Comparison of ENCODE assay signal across 17 cellular contexts in the genomic region with DNA sequence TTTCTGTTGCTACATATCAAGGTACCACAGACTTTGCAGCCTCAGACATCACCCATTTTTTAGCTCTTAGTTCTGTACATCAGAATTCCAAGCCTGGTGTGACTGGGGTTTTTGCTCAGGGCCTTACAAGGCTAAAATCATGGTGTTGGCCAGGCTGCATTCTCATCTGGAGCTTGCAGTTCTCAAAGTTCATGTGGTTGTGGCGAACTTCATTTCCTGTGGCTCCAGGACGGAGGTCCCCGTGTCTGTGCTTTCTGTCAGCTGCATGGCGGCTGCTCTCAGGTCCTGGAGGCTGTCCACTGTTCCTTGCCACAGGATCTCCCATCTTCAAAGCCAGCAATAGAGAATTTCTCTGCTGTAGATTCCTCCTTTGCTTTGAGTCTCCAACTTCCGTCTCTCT.
DNase-seq lines count a peak whose midpoint lies in the region; ATAC-seq and TF ChIP-seq lines count a peak whose summit lies in the region.
"Had no signal": no experiment of that assay in that cellular context is flagged by ENCODE, and none has a peak within 500 bp of the region (broad histone marks: within the 10 kb centered on the region; RNA-seq: fewer than 3 reads in every experiment).

No MANE protein-coding gene starts in this region.

- H4K91ac ChIP-seq in neuronal stem cell (ENCODE audit: low read depth, low read length, poor library complexity): no peak overlapping the region

- no peak overlapping the region for H3K27ac ChIP-seq in DND-41 (ENCODE audit: low read length)
- no peak overlapping the region for H3K27ac ChIP-seq in neuronal stem cell (replicated peaks; ENCODE audit: low read length)
- H3K27ac ChIP-seq in brain microvascular endothelial cell: no peak overlapping the region
- H3K27ac ChIP-seq: C4-2B, KMS-11 had no signal

- H2BK12ac ChIP-seq in neuronal stem cell (ENCODE audit: low read length): no peak overlapping the region

- H4K8ac ChIP-seq in neuronal stem cell (ENCODE audit: low read depth, low read length): no peak overlapping the region

- H2AK5ac ChIP-seq in neuronal stem cell (ENCODE audit: low read depth, low read length): no peak overlapping the region

- H2AFZ ChIP-seq in DND-41 (ENCODE audit: low read depth, low read length) (no peak overlapping the region), neuronal stem cell (ENCODE audit: low read length) (no peak overlapping the region)

- no peak overlapping the region for H3K14ac ChIP-seq in neuronal stem cell (ENCODE audit: low read length)

- no peaks in the 10 kb centered on the region for H3K79me2 ChIP-seq in DND-41 (ENCODE audit: insufficient read depth, low read length)

- H3K36me3 ChIP-seq in DND-41 (ENCODE audit: insufficient read depth, low read length): peaks cover 53% of the 10 kb centered on the region
- peaks cover 7 to 53% of the 10 kb centered on the region in 2 donors for H3K36me3 ChIP-seq in neuronal stem cell (replicated peaks in 1 of 2; ENCODE audit: control insufficient read depth in 2 of 2, insufficient read depth in 2 of 2, low read length in 2 of 2)
- H3K36me3 ChIP-seq in brain microvascular endothelial cell (replicated peaks): no peaks in the 10 kb centered on the region

- no peak overlapping the region for H3K18ac ChIP-seq in neuronal stem cell (ENCODE audit: low read length)

- no peaks in the 10 kb centered on the region for H3K27me3 Mint-ChIP-seq in T-helper 17 cell
- H3K27me3 Mint-ChIP-seq in memory B cell: no peaks in the 10 kb centered on the region

- H3K4me1 ChIP-seq in DND-41 (ENCODE audit: insufficient read depth, low read length) (peaks cover 6% of the 10 kb centered on the region), neuronal stem cell (ENCODE audit: control insufficient read depth in 2 of 2, insufficient read depth in 1 of 2, low read depth in 1 of 2, low read length in 2 of 2) (no peaks in the 10 kb centered on the region)

- TF ChIP-seq CTCF in DND-41 (IDR thresholded peaks at IDR 0.05; ENCODE audit: borderline replicate concordance, extremely low read depth, low read length, poor library complexity, severe bottlenecking) (no peak), brain microvascular endothelial cell (IDR thresholded peaks at IDR 0.05; ENCODE audit: low read depth, low read length, missing control alignments) (no peak)

- H3K9me3 Mint-ChIP-seq in memory B cell: peaks cover 2% of the 10 kb centered on the region
- H3K9me3 Mint-ChIP-seq: H9 had no signal

- H4K20me1 ChIP-seq in DND-41 (ENCODE audit: insufficient read depth, low read length): no peaks in the 10 kb centered on the region; the same call in 1 of the 2 replicates

- no peak for DNase-seq in DND-41
- DNase-seq in T-helper 17 cell: no peak
- DNase-seq in memory B cell (ENCODE audit: low spot score in 2 of 2): no peak
- no peak for DNase-seq in neuronal stem cell (ENCODE audit: low spot score)
- DNase-seq in brain microvascular endothelial cell: no peak
- DNase-seq: AML-193, H9, NCI-H1417 treated with DMSO at 0.1 percent for 48 hours, NCI-H1930, NCI-H226, NCI-H524, NCI-H82, RPMI8226 had no signal

- H3K9ac ChIP-seq in DND-41 (ENCODE audit: low read depth, low read length) (no peak overlapping the region), neuronal stem cell (ENCODE audit: low read depth, low read length, poor library complexity) (no peak overlapping the region)
- H3K9ac ChIP-seq: KMS-11 had no signal

- no peaks in the 10 kb centered on the region for H3K27me3 ChIP-seq in DND-41 (ENCODE audit: insufficient read depth, low read length, poor library complexity)
- H3K27me3 ChIP-seq in neuronal stem cell (ENCODE audit: control insufficient read depth in 3 of 3, insufficient read depth in 3 of 3, low read depth in 1 of 3, low read length in 3 of 3): no peaks in the 10 kb centered on the region
- no peaks in the 10 kb centered on the region for H3K27me3 ChIP-seq in brain microvascular endothelial cell (replicated peaks)

- ATAC-seq in DND-41 (ENCODE audit: insufficient read depth, low read depth) (peak; percentile 27; the same call in 1 of the 3 replicates), GM18909 (IDR thresholded peaks at IDR 0.05; ENCODE audit: poor library complexity, unreplicated experiment) (peak; percentile 37), T-helper 17 cell (no peak), memory B cell (ENCODE audit: low read depth) (no peak), GM18861 (IDR thresholded peaks at IDR 0.05; ENCODE audit: unreplicated experiment) (no peak)

- no peak overlapping the region for H2BK120ac ChIP-seq in neuronal stem cell (ENCODE audit: low read depth, low read length)

- no peak overlapping the region for H3K4me3 Mint-ChIP-seq in T-helper 17 cell
- H3K4me3 Mint-ChIP-seq in memory B cell: no peak overlapping the region
- H3K4me3 Mint-ChIP-seq: H9 had no signal

- in situ Hi-C loops in brain microvascular endothelial cell (cut with HindIII; ENCODE audit: low pct_ligation_motif_present, low sequenced_read_pairs): no loop called here

- H3K4me1 Mint-ChIP-seq in T-helper 17 cell: peaks cover 21% of the 10 kb centered on the region
- H3K4me1 Mint-ChIP-seq in memory B cell: no peaks in the 10 kb centered on the region

- H3K36me3 Mint-ChIP-seq in T-helper 17 cell (ENCODE audit: low read depth): peaks cover 19% of the 10 kb centered on the region
- H3K36me3 Mint-ChIP-seq in memory B cell: peaks cover 37% of the 10 kb centered on the region

- no peak overlapping the region for H3K4ac ChIP-seq in neuronal stem cell (ENCODE audit: low read length)

- H2BK5ac ChIP-seq in neuronal stem cell (ENCODE audit: low read length): no peak overlapping the region

- H3K9me3 ChIP-seq in DND-41 (ENCODE audit: insufficient read depth, low read length, severe bottlenecking) (no peaks in the 10 kb centered on the region), T-helper 17 cell (ENCODE audit: control insufficient read depth, low read length, poor library complexity, severe bottlenecking) (no peaks in the 10 kb centered on the region), neuronal stem cell (replicated peaks in 1 of 2; ENCODE audit: control insufficient read depth in 2 of 2, insufficient read depth in 1 of 2, low read depth in 1 of 2, low read length in 2 of 2) (peaks cover 0 to 6% of the 10 kb centered on the region in 2 donors)

- H3K4me2 ChIP-seq in DND-41 (ENCODE audit: insufficient read depth, low read length) (no peak overlapping the region), neuronal stem cell (ENCODE audit: insufficient read depth, low read length, poor library complexity, severe bottlenecking) (no peak overlapping the region)
- H3K4me2 ChIP-seq: KMS-11 had no signal

- no peaks in the 10 kb centered on the region for H3K79me1 ChIP-seq in neuronal stem cell (ENCODE audit: low read depth, low read length)

- no peak overlapping the region for H3K23ac ChIP-seq in neuronal stem cell (ENCODE audit: low read depth, low read length, poor library complexity)

- H3K4me3 ChIP-seq in DND-41 (ENCODE audit: low read depth in 1 of 2, low read length in 2 of 2) (no peak overlapping the region), neuronal stem cell (ENCODE audit: low read length in 2 of 2) (no peak overlapping the region), brain microvascular endothelial cell (ENCODE audit: low read depth, low read length) (no peak overlapping the region)

- no CpG with 5 or more reads among the region's 5 CpGs for WGBS in neuronal stem cell (ENCODE audit: extremely low coverage in 2 of 2, insufficient read length in 2 of 2, insufficient replicate concordance in 1 of 2), 2 donors

- H3K27ac Mint-ChIP-seq in T-helper 17 cell (peak overlapping the region; percentile 43), memory B cell (peak overlapping the region; percentile 58)

- no peak overlapping the region for H2BK15ac ChIP-seq in neuronal stem cell (ENCODE audit: low read length)

Comparison
In these comparisons a context has a peak if more than half of its experiments do, and no peak if none do; other contexts are left out.
1. ATAC-seq: peak in DND-41 (single experiment) and GM18909 (single experiment); none in T-helper 17 cell (single experiment), memory B cell (single experiment) and GM18861 (single experiment).